ENCODE assay signal across 21 cellular contexts in genomic region chr7:152178405-152179058, GRCh38.
A peak's percentile ranks its signal among the peaks of the same experiment; 100 is the strongest.
DNase-seq lines count a peak whose midpoint lies in the region; ATAC-seq and TF ChIP-seq lines count a peak whose summit lies in the region.
"Had no signal": no experiment of that assay in that cellular context is flagged by ENCODE, and none has a peak within 500 bp of the region (broad histone marks: within the 10 kb centered on the region; RNA-seq: fewer than 3 reads in every experiment).

No MANE protein-coding gene starts in this region.

- no peaks in the 10 kb centered on the region for H3K79me2 ChIP-seq in osteoblast (ENCODE audit: insufficient read depth, low read length)

- H4K20me1 ChIP-seq in osteoblast (ENCODE audit: insufficient read depth, low read length): no peaks in the 10 kb centered on the region
- H4K20me1 ChIP-seq: BLaER1 had no signal

- peaks cover 7% of the 10 kb centered on the region for H3K4me1 ChIP-seq in osteoblast (ENCODE audit: insufficient read depth, low read length)
- no peaks in the 10 kb centered on the region for H3K4me1 ChIP-seq in naive thymus-derived CD4-positive, alpha-beta T cell (ENCODE audit: control insufficient read depth in 2 of 2, insufficient read depth in 2 of 2, low read length in 2 of 2)
- H3K4me1 ChIP-seq: A549, BLaER1 had no signal

- H3K4me3 ChIP-seq in osteoblast (ENCODE audit: insufficient read depth, low read length): no peak overlapping the region
- no peak overlapping the region for H3K4me3 ChIP-seq in naive thymus-derived CD4-positive, alpha-beta T cell (ENCODE audit: low read length)
- H3K4me3 ChIP-seq: A549, BLaER1, GM12878 had no signal

- H3K27ac ChIP-seq in osteoblast (ENCODE audit: low read depth, low read length): no peak overlapping the region
- H3K27ac ChIP-seq in naive thymus-derived CD4-positive, alpha-beta T cell (ENCODE audit: low read depth, low read length): no peak overlapping the region
- H3K27ac ChIP-seq: A549, BLaER1 had no signal

- H3K36me3 ChIP-seq in osteoblast (ENCODE audit: insufficient read depth, low read length): peaks cover 57% of the 10 kb centered on the region
- peaks cover 15 to 54% (median 31%) of the 10 kb centered on the region in 3 experiments for H3K36me3 ChIP-seq in naive thymus-derived CD4-positive, alpha-beta T cell (ENCODE audit: control insufficient read depth in 2 of 3, insufficient read depth in 3 of 3, low read length in 3 of 3)

- peak overlapping the region; percentile 51 for H3K27ac Mint-ChIP-seq in activated naive CD4-positive, alpha-beta T cell treated with anti-CD3 and anti-CD28 coated beads for 36 hours
- peak overlapping the region in 3 of 5 experiments; percentile 2 to 13 (median 11) for H3K27ac Mint-ChIP-seq in brain
- peak overlapping the region in 3 of 9 donors; percentile 0 to 49 (median 4) for H3K27ac Mint-ChIP-seq in naive thymus-derived CD4-positive, alpha-beta T cell

- CTCF ChIA-PET in activated naive CD4-positive, alpha-beta T cell treated with anti-CD3 and anti-CD28 coated beads for 36 hours (lab: Charles Lee): no interaction called here
- CTCF ChIA-PET in naive thymus-derived CD4-positive, alpha-beta T cell (lab: Charles Lee): no interaction called here

- no peaks in the 10 kb centered on the region for H3K9me3 Mint-ChIP-seq in activated naive CD4-positive, alpha-beta T cell treated with anti-CD3 and anti-CD28 coated beads for 36 hours
- H3K9me3 Mint-ChIP-seq in brain: no peaks in the 10 kb centered on the region
- no peaks in the 10 kb centered on the region for H3K9me3 Mint-ChIP-seq in naive thymus-derived CD4-positive, alpha-beta T cell
- H3K9me3 Mint-ChIP-seq: CD4-positive, alpha-beta memory T cell had no signal

- TF ChIP-seq CTCF in brain (conservative IDR thresholded peaks at IDR 0.05) (no peak), osteoblast (IDR thresholded peaks at IDR 0.05; ENCODE audit: extremely low read depth, low read depth, low read length) (no peak)

- no peaks in the 10 kb centered on the region for H3K27me3 Mint-ChIP-seq in activated naive CD4-positive, alpha-beta T cell treated with anti-CD3 and anti-CD28 coated beads for 36 hours (ENCODE audit: low read depth)
- no peaks in the 10 kb centered on the region for H3K27me3 Mint-ChIP-seq in brain
- no peaks in the 10 kb centered on the region for H3K27me3 Mint-ChIP-seq in naive thymus-derived CD4-positive, alpha-beta T cell
- H3K27me3 Mint-ChIP-seq: CD4-positive, alpha-beta memory T cell had no signal

- no peak for DNase-seq in activated naive CD4-positive, alpha-beta T cell treated with anti-CD3 and anti-CD28 coated beads for 36 hours
- DNase-seq in activated naive CD4-positive, alpha-beta T cell treated with Interleukin-2 at 50 U/mL for 16 hours: no peak
- peak; percentile 18 for DNase-seq in KBM-7
- DNase-seq in osteoblast (ENCODE audit: insufficient read length, low spot score, missing footprints): peak; percentile 41
- no peak for DNase-seq in posterior cingulate gyrus
- DNase-seq in NCI-H2029 (lab: John Stamatoyannopoulos, UW): no peak
- no peak for DNase-seq in naive thymus-derived CD4-positive, alpha-beta T cell
- DNase-seq: CD4-positive, alpha-beta memory T cell; EL; MM.1S; NCI-H1092 treated with DMSO at 0.1 percent for 48 hours; NCI-H146; NCI-H2081; NCI-H446 treated with DMSO at 0.1 percent for 48 hours; NCI-H748 treated with DMSO at 0.1 percent for 48 hours; NK-92 treated with Interleukin-12 subunit alpha and Interleukin-12 subunit beta, amount 100 ng/mL, for 24 hours; Right ventricle myocardium superior had no signal

- intact Hi-C loops in activated naive CD4-positive, alpha-beta T cell treated with anti-CD3 and anti-CD28 coated beads for 36 hours (cut with micrococcal nuclease): no loop called here
- intact Hi-C loops in posterior cingulate gyrus (cut with DNase I): no loop called here
- intact Hi-C loops in naive thymus-derived CD4-positive, alpha-beta T cell (cut with micrococcal nuclease): no loop called here

- peaks cover 5% of the 10 kb centered on the region for H3K4me1 Mint-ChIP-seq in activated naive CD4-positive, alpha-beta T cell treated with anti-CD3 and anti-CD28 coated beads for 36 hours (ENCODE audit: low read depth)
- no peaks in the 10 kb centered on the region for H3K4me1 Mint-ChIP-seq in brain
- peaks cover 0 to 15% (median 0%) of the 10 kb centered on the region in 7 donors for H3K4me1 Mint-ChIP-seq in naive thymus-derived CD4-positive, alpha-beta T cell

- H3K9me3 ChIP-seq in osteoblast (ENCODE audit: low read depth, low read length): no peaks in the 10 kb centered on the region
- no peaks in the 10 kb centered on the region for H3K9me3 ChIP-seq in naive thymus-derived CD4-positive, alpha-beta T cell (ENCODE audit: control insufficient read depth in 2 of 3, low read length in 3 of 3)
- H3K9me3 ChIP-seq: A549, BLaER1 had no signal

- no peaks in the 10 kb centered on the region for H3K27me3 ChIP-seq in osteoblast (ENCODE audit: insufficient read depth, low read length)
- H3K27me3 ChIP-seq in naive thymus-derived CD4-positive, alpha-beta T cell (ENCODE audit: control insufficient read depth in 2 of 2, insufficient read depth in 2 of 2, low read length in 2 of 2): no peaks in the 10 kb centered on the region
- H3K27me3 ChIP-seq: BLaER1 had no signal

- POLR2A ChIA-PET in naive thymus-derived CD4-positive, alpha-beta T cell (lab: Charles Lee): no interaction called here

- no peak for ATAC-seq in naive thymus-derived CD4-positive, alpha-beta T cell
- ATAC-seq: A549, GM12878 had no signal

- no peak overlapping the region for H3K4me2 ChIP-seq in osteoblast (ENCODE audit: insufficient read depth, low read length)
- H3K4me2 ChIP-seq: A549, BLaER1 had no signal

- no peak overlapping the region for H3K4me3 Mint-ChIP-seq in activated naive CD4-positive, alpha-beta T cell treated with anti-CD3 and anti-CD28 coated beads for 36 hours
- no peak overlapping the region for H3K4me3 Mint-ChIP-seq in brain
- no peak overlapping the region for H3K4me3 Mint-ChIP-seq in naive thymus-derived CD4-positive, alpha-beta T cell
- H3K4me3 Mint-ChIP-seq: CD4-positive, alpha-beta memory T cell had no signal

- H2AFZ ChIP-seq in osteoblast (ENCODE audit: low read length): no peak overlapping the region

- H3K36me3 Mint-ChIP-seq in activated naive CD4-positive, alpha-beta T cell treated with anti-CD3 and anti-CD28 coated beads for 36 hours (ENCODE audit: low read depth): peaks cover 40% of the 10 kb centered on the region
- peaks cover 89% of the 10 kb centered on the region for H3K36me3 Mint-ChIP-seq in brain
- peaks cover 32 to 65% (median 46%) of the 10 kb centered on the region in 5 donors for H3K36me3 Mint-ChIP-seq in naive thymus-derived CD4-positive, alpha-beta T cell

- in situ Hi-C loops in KBM-7 (cut with MboI; ENCODE audit: low pct_unique_long_range_greater_than_20kb, low sequenced_read_pairs): no loop called here

Comparison
In these comparisons a context has a peak if more than half of its experiments do, and no peak if none do; other contexts are left out.
1. DNase-seq: peak in KBM-7 (single experiment) and osteoblast (single experiment); none in activated naive CD4-positive, alpha-beta T cell treated with anti-CD3 and anti-CD28 coated beads for 36 hours (single experiment), activated naive CD4-positive, alpha-beta T cell treated with Interleukin-2 at 50 U/mL for 16 hours (single experiment), posterior cingulate gyrus (0 of 10), NCI-H2029 (single experiment) and naive thymus-derived CD4-positive, alpha-beta T cell (0 of 9).